9 cellular contexts compared by ENCODE assay signal in the genomic region with DNA sequence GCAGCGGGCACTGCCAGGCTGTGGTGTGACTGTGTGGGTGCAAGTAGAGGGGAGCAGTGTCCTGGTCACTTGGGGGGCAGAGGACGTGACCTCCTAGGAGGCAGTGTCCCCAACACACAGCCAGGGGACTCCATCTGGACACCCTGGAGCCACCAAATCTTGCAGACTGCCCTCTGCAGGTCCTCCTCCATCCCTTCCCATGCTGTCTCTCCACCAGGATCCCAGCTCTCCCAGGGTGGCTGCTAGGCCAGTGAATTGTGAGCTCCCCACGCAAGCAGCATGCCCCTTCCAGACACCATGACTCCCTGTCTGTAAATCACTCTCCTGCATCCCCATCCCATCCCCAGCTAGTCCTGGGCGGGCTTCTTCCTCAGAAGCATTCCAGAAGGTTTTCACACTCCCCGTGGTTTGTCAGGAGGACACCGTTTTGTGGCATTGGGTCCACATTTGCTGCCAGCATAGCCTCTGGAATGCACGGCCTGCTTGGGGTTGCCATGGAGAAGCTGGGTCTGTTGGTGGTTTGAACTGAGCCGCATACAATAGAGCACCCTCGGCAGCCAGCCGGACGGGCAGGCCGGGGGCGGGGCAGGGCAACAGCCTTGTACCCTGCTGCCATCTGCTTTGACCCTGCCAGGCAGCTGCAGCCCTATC.
A peak's percentile ranks its signal among the peaks of the same experiment; 100 is the strongest.
DNase-seq lines count a peak whose midpoint lies in the region; ATAC-seq and TF ChIP-seq lines count a peak whose summit lies in the region.
"Had no signal": no experiment of that assay in that cellular context is flagged by ENCODE, and none has a peak within 500 bp of the region (broad histone marks: within the 10 kb centered on the region; RNA-seq: fewer than 3 reads in every experiment).

No MANE protein-coding gene starts in this region.

- no peaks in the 10 kb centered on the region for H3K36me3 Mint-ChIP-seq in nephron (ENCODE audit: low read depth)
- H3K36me3 Mint-ChIP-seq: activated naive CD8-positive, alpha-beta T cell had no signal

- H3K9me3 Mint-ChIP-seq in nephron, result no peaks in the 10 kb centered on the region

- ATAC-seq in HG03095 (IDR thresholded peaks at IDR 0.05; ENCODE audit: unreplicated experiment) (no peak), HG03039 (IDR thresholded peaks at IDR 0.05; ENCODE audit: unreplicated experiment) (no peak)

- H3K27me3 ChIP-seq in ectodermal cell (ENCODE audit: control insufficient read depth, insufficient read depth, low read length, poor library complexity, severe bottlenecking), result no peaks in the 10 kb centered on the region

- peak overlapping the region; percentile 62 to 83 (median 70) for H3K27ac Mint-ChIP-seq in nephron
- H3K27ac Mint-ChIP-seq: activated naive CD8-positive, alpha-beta T cell had no signal

- H3K4me1 Mint-ChIP-seq in nephron, result peaks cover 75% of the 10 kb centered on the region

- in situ Hi-C loops in KBM-7 (cut with MboI; ENCODE audit: low pct_unique_long_range_greater_than_20kb, low sequenced_read_pairs), result no loop called here

- WGBS in ectodermal cell, 2 experiments, result 70 to 72% methylated on average over 13 of the region's 13 CpGs

- peaks cover 29% of the 10 kb centered on the region for H3K4me1 ChIP-seq in ectodermal cell (ENCODE audit: control insufficient read depth, insufficient read depth, low read length)

- peak overlapping the region in 1 of 3 experiments; percentile 40 for H3K4me3 Mint-ChIP-seq in nephron
- H3K4me3 Mint-ChIP-seq: activated naive CD8-positive, alpha-beta T cell had no signal

- H3K9me3 ChIP-seq in ectodermal cell (ENCODE audit: control insufficient read depth, low read length), result no peaks in the 10 kb centered on the region

- H3K36me3 ChIP-seq in ectodermal cell (ENCODE audit: control insufficient read depth, insufficient read depth, low read length), result no peaks in the 10 kb centered on the region

- no peak overlapping the region for H3K4me3 ChIP-seq in ectodermal cell (ENCODE audit: insufficient read depth, low read depth, low read length)

- H3K27ac ChIP-seq in ectodermal cell (ENCODE audit: insufficient read depth, low read depth, low read length, poor library complexity, severe bottlenecking), result peak overlapping the region; percentile 69

- DNase-seq in C1 segment of cervical spinal cord (lab: John Stamatoyannopoulos, UW) (peak in 8 of 14 donors; percentile 15 to 68 (median 53)), NCI-H345 (lab: John Stamatoyannopoulos, UW) (peak; percentile 77), KBM-7 (no peak)
- no peak for DNase-seq in central memory CD4-positive, alpha-beta T cell

- peaks cover 18% of the 10 kb centered on the region for H3K27me3 Mint-ChIP-seq in nephron (ENCODE audit: low read depth)
- H3K27me3 Mint-ChIP-seq: activated naive CD8-positive, alpha-beta T cell had no signal

- TF ChIP-seq CTCF in nephron (IDR thresholded peaks at IDR 0.05; ENCODE audit: unreplicated experiment in 3 of 3), result no peak

Comparison
In these comparisons a context has a peak if more than half of its experiments do, and no peak if none do; other contexts are left out.
1. DNase-seq: peak in C1 segment of cervical spinal cord (8 of 14) and NCI-H345 (single experiment); none in KBM-7 (single experiment) and central memory CD4-positive, alpha-beta T cell (single experiment).